11 cellular contexts compared by ENCODE assay signal in the genomic region with DNA sequence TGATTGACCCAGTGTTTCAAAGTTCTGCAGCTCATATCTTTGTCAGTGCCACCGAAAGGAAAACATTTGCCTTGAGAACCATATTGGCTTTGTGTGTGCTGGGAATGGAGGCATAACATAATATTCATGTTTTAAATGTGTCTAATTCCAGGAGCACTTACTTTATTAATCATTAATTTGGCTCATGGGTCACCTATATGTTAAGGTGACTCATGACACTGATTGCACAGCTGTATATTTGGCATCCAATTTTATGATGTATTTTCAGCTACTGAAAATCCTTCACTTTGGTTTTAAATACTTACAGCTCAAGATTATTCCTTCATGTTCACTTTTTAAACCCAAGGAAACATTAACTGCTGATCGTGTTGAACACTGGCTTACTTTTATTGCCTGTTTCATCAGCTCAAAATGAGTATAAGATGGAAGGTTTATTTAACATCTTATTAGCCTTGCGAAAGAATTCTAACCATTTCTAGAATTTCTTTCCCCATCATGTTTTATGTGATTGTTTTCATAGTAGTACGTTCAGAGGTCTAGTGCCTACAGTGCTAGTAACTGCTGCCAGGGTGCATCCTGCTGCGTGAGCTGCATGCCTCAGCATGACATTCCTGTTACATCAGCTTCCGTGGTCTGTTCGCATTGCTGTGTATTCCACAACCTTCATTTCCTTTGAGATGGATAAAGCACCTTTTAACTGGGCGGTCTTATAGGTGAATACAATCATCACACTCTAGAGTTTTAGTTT.
A peak's percentile ranks its signal among the peaks of the same experiment; 100 is the strongest.
DNase-seq lines count a peak whose midpoint lies in the region; ATAC-seq and TF ChIP-seq lines count a peak whose summit lies in the region.
"Had no signal": no experiment of that assay in that cellular context is flagged by ENCODE, and none has a peak within 500 bp of the region (broad histone marks: within the 10 kb centered on the region; RNA-seq: fewer than 3 reads in every experiment).

No MANE protein-coding gene starts in this region.

- H4K20me1 ChIP-seq in HCT116 (ENCODE audit: insufficient read depth) (no peaks in the 10 kb centered on the region), smooth muscle cell (ENCODE audit: low read depth) (no peaks in the 10 kb centered on the region)

- no peaks in the 10 kb centered on the region for H3K9me3 ChIP-seq in HCT116 (ENCODE audit: control insufficient read depth in 1 of 2, insufficient read depth in 1 of 2, low read depth in 1 of 2, low read length in 2 of 2)
- no peaks in the 10 kb centered on the region for H3K9me3 ChIP-seq in smooth muscle cell (replicated peaks; ENCODE audit: low read depth)
- no peaks in the 10 kb centered on the region for H3K9me3 ChIP-seq in upper lobe of left lung
- H3K9me3 ChIP-seq: neutrophil had no signal

- no peak overlapping the region for H2AFZ ChIP-seq in HCT116 (ENCODE audit: low read depth, low read length, poor library complexity, severe bottlenecking)
- H2AFZ ChIP-seq in smooth muscle cell (ENCODE audit: low read depth) = no peak overlapping the region

- no peaks in the 10 kb centered on the region for H3K79me2 ChIP-seq in HCT116 (ENCODE audit: insufficient read depth, low read length)
- no peaks in the 10 kb centered on the region for H3K79me2 ChIP-seq in smooth muscle cell (ENCODE audit: low read depth)

- H3K27ac ChIP-seq in HCT116 (ENCODE audit: low read depth, low read length) (no peak overlapping the region), smooth muscle cell (ENCODE audit: low read depth) (peak overlapping the region; percentile 82), upper lobe of left lung (no peak overlapping the region)
- H3K27ac ChIP-seq: neutrophil had no signal

- H3K36me3 ChIP-seq in HCT116 (ENCODE audit: control insufficient read depth in 1 of 2, insufficient read depth in 2 of 2, low read length in 2 of 2) (peaks cover 4% of the 10 kb centered on the region in 2 experiments; a peak in 2 of 4 replicates), smooth muscle cell (ENCODE audit: low read depth) (peaks cover 16% of the 10 kb centered on the region), upper lobe of left lung (peaks cover 4 to 72% (median 32%) of the 10 kb centered on the region in 4 donors)

- TF ChIP-seq POLR2A in HCT116 (IDR thresholded peaks at IDR 0.05; ENCODE audit: borderline replicate concordance, extremely low read depth, insufficient read depth, insufficient read length) (no peak), upper lobe of left lung (IDR thresholded peaks at IDR 0.05) (no peak)

- TF ChIP-seq CTCF in HCT116 (IDR thresholded peaks at IDR 0.05 in 2 of 3, conservative IDR thresholded peaks at IDR 0.05 in 1 of 3; ENCODE audit: borderline replicate concordance in 1 of 3, insufficient read depth in 1 of 3, low read depth in 2 of 3, low read length in 2 of 3) (no peak), smooth muscle cell (IDR thresholded peaks at IDR 0.05; ENCODE audit: borderline replicate concordance, insufficient read depth, poor library complexity, severe bottlenecking) (no peak), upper lobe of left lung (IDR thresholded peaks at IDR 0.05) (no peak)

- H3K27me3 ChIP-seq in HCT116 (ENCODE audit: insufficient read depth, low read length) = no peaks in the 10 kb centered on the region
- no peaks in the 10 kb centered on the region for H3K27me3 ChIP-seq in smooth muscle cell (ENCODE audit: low read depth)
- no peaks in the 10 kb centered on the region for H3K27me3 ChIP-seq in upper lobe of left lung
- H3K27me3 ChIP-seq: neutrophil had no signal

- no peak for ATAC-seq in HCT116
- no peak for ATAC-seq in upper lobe of left lung (ENCODE audit: low FRiP score in 2 of 2)
- ATAC-seq in HG03159 (IDR thresholded peaks at IDR 0.05; ENCODE audit: unreplicated experiment) = no peak

- 44% methylated on average over 8 of the region's 8 CpGs for WGBS in smooth muscle cell (ENCODE audit: low lambda C conversion rate)
- 90 to 93% methylated on average over 8 of the region's 8 CpGs for WGBS in upper lobe of left lung, 2 donors

- TF ChIP-seq RAD21 in HCT116 (IDR thresholded peaks at IDR 0.05; ENCODE audit: low read depth) = no peak

- peak; percentile 4 for DNase-seq in HCT116 (ENCODE audit: low read depth, low spot score)
- DNase-seq in amniotic stem cell (lab: John Stamatoyannopoulos, UW) = peak; percentile 51
- peak; percentile 81 for DNase-seq in glomerular visceral epithelial cell (ENCODE audit: extremely low spot score)
- no peak for DNase-seq in smooth muscle cell (lab: John Stamatoyannopoulos, UW; ENCODE audit: unreplicated experiment)
- no peak for DNase-seq in NCI-H1048 (lab: John Stamatoyannopoulos, UW)
- no peak for DNase-seq in upper lobe of left lung
- DNase-seq in SK-N-DZ (ENCODE audit: low spot score) = no peak
- DNase-seq: activated effector memory CD4-positive, alpha-beta T cell treated with anti-CD3 and anti-CD28 coated beads, Interleukin-2, amount 50 U/mL, for 16 hours; NCI-H69 had no signal

- H3K4me1 ChIP-seq in HCT116 (ENCODE audit: control insufficient read depth in 1 of 2, insufficient read depth in 2 of 2, low read length in 2 of 2) = no peaks in the 10 kb centered on the region
- H3K4me1 ChIP-seq in smooth muscle cell (ENCODE audit: low read depth) = peaks cover 17% of the 10 kb centered on the region
- H3K4me1 ChIP-seq in upper lobe of left lung = no peaks in the 10 kb centered on the region

- H3K4me3 ChIP-seq in HCT116 (replicated peaks in 1 of 2; ENCODE audit: low read depth in 1 of 2, low read length in 2 of 2) = no peak overlapping the region
- H3K4me3 ChIP-seq in smooth muscle cell = no peak overlapping the region
- no peak overlapping the region for H3K4me3 ChIP-seq in upper lobe of left lung

- no peak for TF ChIP-seq EP300 in upper lobe of left lung (IDR thresholded peaks at IDR 0.05)

- H3K9me2 ChIP-seq in HCT116 (ENCODE audit: insufficient read depth) = no peaks in the 10 kb centered on the region

- POLR2A ChIA-PET in HCT116 (lab: Charles Lee) = no interaction called here

- intact Hi-C loops in HCT116 (cut with micrococcal nuclease) = no loop called here

- no peak overlapping the region for H3K4me2 ChIP-seq in HCT116 (ENCODE audit: low read length)
- H3K4me2 ChIP-seq in smooth muscle cell = peak overlapping the region; percentile 56

- RAD21 ChIA-PET in HCT116 (lab: Charles Lee; ENCODE audit: low non-redundant PET in 1 of 2, low total read pairs in 2 of 2, uncharacterized antibody in 2 of 2, unreplicated experiment in 2 of 2) = no interaction called here

- no peaks in the 10 kb centered on the region for H3F3A ChIP-seq in smooth muscle cell (ENCODE audit: low read depth)

- CTCF ChIA-PET in HCT116 (lab: Charles Lee) = no interaction called here

- no peak overlapping the region for H3K9ac ChIP-seq in HCT116 (ENCODE audit: low read length)
- peak overlapping the region; percentile 58 for H3K9ac ChIP-seq in smooth muscle cell (ENCODE audit: low read depth)

- no TSS peak for BruUV-seq in HCT116 (replicated peaks; lab: Mats Ljungman, UMichigan)

TF ChIP-seq in HCT116, 20 proteins besides CTCF, POLR2A, EP300 and RAD21:
- TF ChIP-seq, protein P1, sequence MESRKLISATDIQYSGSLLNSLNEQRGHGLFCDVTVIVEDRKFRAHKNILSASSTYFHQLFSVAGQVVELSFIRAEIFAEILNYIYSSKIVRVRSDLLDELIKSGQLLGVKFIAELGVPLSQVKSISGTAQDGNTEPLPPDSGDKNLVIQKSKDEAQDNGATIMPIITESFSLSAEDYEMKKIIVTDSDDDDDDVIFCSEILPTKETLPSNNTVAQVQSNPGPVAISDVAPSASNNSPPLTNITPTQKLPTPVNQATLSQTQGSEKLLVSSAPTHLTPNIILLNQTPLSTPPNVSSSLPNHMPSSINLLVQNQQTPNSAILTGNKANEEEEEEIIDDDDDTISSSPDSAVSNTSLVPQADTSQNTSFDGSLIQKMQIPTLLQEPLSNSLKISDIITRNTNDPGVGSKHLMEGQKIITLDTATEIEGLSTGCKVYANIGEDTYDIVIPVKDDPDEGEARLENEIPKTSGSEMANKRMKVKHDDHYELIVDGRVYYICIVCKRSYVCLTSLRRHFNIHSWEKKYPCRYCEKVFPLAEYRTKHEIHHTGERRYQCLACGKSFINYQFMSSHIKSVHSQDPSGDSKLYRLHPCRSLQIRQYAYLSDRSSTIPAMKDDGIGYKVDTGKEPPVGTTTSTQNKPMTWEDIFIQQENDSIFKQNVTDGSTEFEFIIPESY (IDR thresholded peaks at IDR 0.05; ENCODE audit: extremely low read depth, insufficient replicate concordance, low read length) = no peak
- TF ChIP-seq EGR1 (IDR thresholded peaks at IDR 0.05; ENCODE audit: low read depth) (no peak), CBX3 (IDR thresholded peaks at IDR 0.05; ENCODE audit: low read depth) (no peak), SP1 (IDR thresholded peaks at IDR 0.05; ENCODE audit: low read depth) (no peak), TCF7L2 (IDR thresholded peaks at IDR 0.05; ENCODE audit: borderline replicate concordance, extremely low read depth, insufficient read depth, insufficient read length) (no peak), ELF1 (IDR thresholded peaks at IDR 0.05; ENCODE audit: borderline replicate concordance, low read depth) (no peak), EZH2phosphoT487 (IDR thresholded peaks at IDR 0.05; ENCODE audit: borderline replicate concordance) (no peak)
- TF ChIP-seq, protein P2, sequence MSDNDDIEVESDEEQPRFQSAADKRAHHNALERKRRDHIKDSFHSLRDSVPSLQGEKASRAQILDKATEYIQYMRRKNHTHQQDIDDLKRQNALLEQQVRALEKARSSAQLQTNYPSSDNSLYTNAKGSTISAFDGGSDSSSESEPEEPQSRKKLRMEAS (IDR thresholded peaks at IDR 0.05) = no peak
- TF ChIP-seq, protein P3, sequence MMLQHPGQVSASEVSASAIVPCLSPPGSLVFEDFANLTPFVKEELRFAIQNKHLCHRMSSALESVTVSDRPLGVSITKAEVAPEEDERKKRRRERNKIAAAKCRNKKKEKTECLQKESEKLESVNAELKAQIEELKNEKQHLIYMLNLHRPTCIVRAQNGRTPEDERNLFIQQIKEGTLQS (IDR thresholded peaks at IDR 0.05) = no peak

Comparison
In these comparisons a context has a peak if more than half of its experiments do, and no peak if none do; other contexts are left out.
1. DNase-seq: peak in HCT116 (single experiment), amniotic stem cell (single experiment) and glomerular visceral epithelial cell (single experiment); none in smooth muscle cell (single experiment), NCI-H1048 (single experiment), upper lobe of left lung (0 of 2) and SK-N-DZ (single experiment).